Comparison of ENCODE assay signal across 11 cellular contexts in genomic region chr3:195251336-195252065, GRCh38. TPM values are rescaled to one million over a fixed set of nuclear protein-coding genes. Genes with fewer than 3 reads are reported as not detected.
DNase-seq lines count a peak whose midpoint lies in the region; ATAC-seq and TF ChIP-seq lines count a peak whose summit lies in the region.
"Had no signal": no experiment of that assay in that cellular context is flagged by ENCODE, and none has a peak within 500 bp of the region (broad histone marks: within the 10 kb centered on the region; RNA-seq: fewer than 3 reads in every experiment).

No MANE protein-coding gene starts in this region.

- no peaks in the 10 kb centered on the region for H3K36me3 Mint-ChIP-seq in activated CD4-positive, alpha-beta T cell treated with anti-CD3 and anti-CD28 coated beads for 36 hours (ENCODE audit: low read depth)
- H3K36me3 Mint-ChIP-seq in activated CD4-positive, alpha-beta T cell treated with anti-CD3 and anti-CD28 coated beads, Interleukin-2, amount 10 ng/mL, durations not matched to agents 24 days and 14 days (ENCODE audit: low read depth): no peaks in the 10 kb centered on the region
- peaks cover 28% of the 10 kb centered on the region for H3K36me3 Mint-ChIP-seq in brain
- H3K36me3 Mint-ChIP-seq in osteocyte (ENCODE audit: unreplicated experiment): peaks cover 3% of the 10 kb centered on the region

- intact Hi-C loops in activated CD4-positive, alpha-beta T cell treated with anti-CD3 and anti-CD28 coated beads for 36 hours (cut with DNase I, micrococcal nuclease): no loop called here
- intact Hi-C loops in activated CD4-positive, alpha-beta T cell treated with anti-CD3 and anti-CD28 coated beads, Interleukin-2, amount 10 ng/mL, durations not matched to agents 24 days and 14 days (cut with micrococcal nuclease): loop anchor here (10.0 kb wide), 1 partner anchor 67 kb away; no protein-coding TSS in a partner anchor

- no peaks in the 10 kb centered on the region for H3K9me3 Mint-ChIP-seq in activated CD4-positive, alpha-beta T cell treated with anti-CD3 and anti-CD28 coated beads for 36 hours (ENCODE audit: low read depth)
- no peaks in the 10 kb centered on the region for H3K9me3 Mint-ChIP-seq in activated CD4-positive, alpha-beta T cell treated with anti-CD3 and anti-CD28 coated beads, Interleukin-2, amount 10 ng/mL, durations not matched to agents 24 days and 14 days
- H3K9me3 Mint-ChIP-seq in brain: peaks cover 0 to 5% (median 3%) of the 10 kb centered on the region in 5 experiments
- no peaks in the 10 kb centered on the region for H3K9me3 Mint-ChIP-seq in osteocyte (ENCODE audit: unreplicated experiment)

- no peak overlapping the region for H3K4me3 Mint-ChIP-seq in activated CD4-positive, alpha-beta T cell treated with anti-CD3 and anti-CD28 coated beads for 36 hours
- no peak overlapping the region for H3K4me3 Mint-ChIP-seq in activated CD4-positive, alpha-beta T cell treated with anti-CD3 and anti-CD28 coated beads, Interleukin-2, amount 10 ng/mL, durations not matched to agents 24 days and 14 days
- H3K4me3 Mint-ChIP-seq in brain (peak overlapping the region in 2 of 5 experiments; percentile 33 to 47), osteocyte (ENCODE audit: unreplicated experiment) (no peak overlapping the region)

- no peaks in the 10 kb centered on the region for H3K27me3 Mint-ChIP-seq in activated CD4-positive, alpha-beta T cell treated with anti-CD3 and anti-CD28 coated beads for 36 hours
- no peaks in the 10 kb centered on the region for H3K27me3 Mint-ChIP-seq in activated CD4-positive, alpha-beta T cell treated with anti-CD3 and anti-CD28 coated beads, Interleukin-2, amount 10 ng/mL, durations not matched to agents 24 days and 14 days
- H3K27me3 Mint-ChIP-seq in brain (no peaks in the 10 kb centered on the region), osteocyte (ENCODE audit: unreplicated experiment) (no peaks in the 10 kb centered on the region)

- DNase-seq in activated CD4-positive, alpha-beta T cell treated with anti-CD3 and anti-CD28 coated beads for 36 hours: peak; percentile 59
- DNase-seq in activated CD4-positive, alpha-beta T cell treated with anti-CD3 and anti-CD28 coated beads, Interleukin-2, amount 10 ng/mL, durations not matched to agents 24 days and 14 days: no peak
- DNase-seq in osteocyte (ENCODE audit: extremely low spot score, unreplicated experiment) (peak; percentile 62), DMS53 (lab: John Stamatoyannopoulos, UW) (no peak), GF-D8 (lab: John Stamatoyannopoulos, UW) (no peak)
- DNase-seq: COR-L47, MG63, NCI-H748 treated with DMSO at 0.1 percent for 48 hours had no signal

- no peak overlapping the region for H3K27ac Mint-ChIP-seq in activated CD4-positive, alpha-beta T cell treated with anti-CD3 and anti-CD28 coated beads for 36 hours
- no peak overlapping the region for H3K27ac Mint-ChIP-seq in activated CD4-positive, alpha-beta T cell treated with anti-CD3 and anti-CD28 coated beads, Interleukin-2, amount 10 ng/mL, durations not matched to agents 24 days and 14 days
- H3K27ac Mint-ChIP-seq in brain (peak overlapping the region in 3 of 5 experiments; percentile 35 to 89 (median 86)), osteocyte (ENCODE audit: unreplicated experiment) (no peak overlapping the region)

- CTCF ChIA-PET in activated CD4-positive, alpha-beta T cell treated with anti-CD3 and anti-CD28 coated beads for 36 hours (lab: Charles Lee): interaction anchor here (0.6 kb wide), 1 partner anchor 369 kb away, joined by 3 read pairs; no protein-coding TSS in a partner anchor

- POLR2A ChIA-PET in activated CD4-positive, alpha-beta T cell treated with anti-CD3 and anti-CD28 coated beads for 36 hours (lab: Charles Lee): interaction anchor here (0.7 kb wide), 1 partner anchor 273 kb away, joined by 5 read pairs; no protein-coding TSS in a partner anchor

- TF ChIP-seq CTCF in brain (conservative IDR thresholded peaks at IDR 0.05) (no peak), osteocyte (IDR thresholded peaks at IDR 0.05) (no peak)

- ATAC-seq in activated CD4-positive, alpha-beta T cell treated with anti-CD3 and anti-CD28 coated beads for 36 hours: peak; percentile 60
- ATAC-seq in GM19463 (IDR thresholded peaks at IDR 0.05; ENCODE audit: unreplicated experiment): peak; percentile 50
- ATAC-seq in HG02981 (IDR thresholded peaks at IDR 0.05; ENCODE audit: unreplicated experiment): no peak

- H3K4me1 Mint-ChIP-seq in activated CD4-positive, alpha-beta T cell treated with anti-CD3 and anti-CD28 coated beads for 36 hours: peaks cover 28% of the 10 kb centered on the region
- peaks cover 18% of the 10 kb centered on the region for H3K4me1 Mint-ChIP-seq in activated CD4-positive, alpha-beta T cell treated with anti-CD3 and anti-CD28 coated beads, Interleukin-2, amount 10 ng/mL, durations not matched to agents 24 days and 14 days
- H3K4me1 Mint-ChIP-seq in brain: peaks cover 87% of the 10 kb centered on the region
- peaks cover 58% of the 10 kb centered on the region for H3K4me1 Mint-ChIP-seq in osteocyte (ENCODE audit: unreplicated experiment)

RNA-seq across cellular contexts. Expression of gene XXYLT1, which starts 19.5 kb away (rescaled TPM):
- 1 to 10 TPM; 5.4 to 5.7 TPM for total RNA-seq in activated CD4-positive, alpha-beta T cell treated with anti-CD3 and anti-CD28 coated beads for 36 hours
- total RNA-seq in activated CD4-positive, alpha-beta T cell treated with anti-CD3 and anti-CD28 coated beads, Interleukin-2, amount 10 ng/mL, durations not matched to agents 24 days and 14 days: 14.5 and 17.4 TPM in 2 replicates
- 18.2 TPM for polyA plus RNA-seq in brain (ENCODE audit: insufficient read depth, low read depth, low replicate concordance)
- 35.1 and 35.8 TPM in 2 replicates for total RNA-seq in osteocyte

Comparison
In these comparisons a context has a peak if more than half of its experiments do, and no peak if none do; other contexts are left out.
1. DNase-seq: peak in activated CD4-positive, alpha-beta T cell treated with anti-CD3 and anti-CD28 coated beads for 36 hours (single experiment) and osteocyte (single experiment); none in activated CD4-positive, alpha-beta T cell treated with anti-CD3 and anti-CD28 coated beads, Interleukin-2, amount 10 ng/mL, durations not matched to agents 24 days and 14 days (single experiment), DMS53 (single experiment) and GF-D8 (single experiment).
2. H3K27ac Mint-ChIP-seq: peak in brain (3 of 5); none in activated CD4-positive, alpha-beta T cell treated with anti-CD3 and anti-CD28 coated beads for 36 hours (single experiment), activated CD4-positive, alpha-beta T cell treated with anti-CD3 and anti-CD28 coated beads, Interleukin-2, amount 10 ng/mL, durations not matched to agents 24 days and 14 days (single experiment) and osteocyte (single experiment).